ENCODE assay signal across 13 cellular contexts in genomic region chr4:168995537-168996295, GRCh38. TPM values are rescaled to one million over a fixed set of nuclear protein-coding genes. Genes with fewer than 3 reads are reported as not detected.
A peak's percentile ranks its signal among the peaks of the same experiment; 100 is the strongest.
DNase-seq lines count a peak whose midpoint lies in the region; ATAC-seq, FAIRE-seq and TF ChIP-seq lines count a peak whose summit lies in the region.
"Had no signal": no experiment of that assay in that cellular context is flagged by ENCODE, and none has a peak within 500 bp of the region (broad histone marks: within the 10 kb centered on the region; RNA-seq: fewer than 3 reads in every experiment).

No MANE protein-coding gene starts in this region.

- TF ChIP-seq CTCF in right atrium auricular region (IDR thresholded peaks at IDR 0.05): peak in 1 of 2 donors; percentile 38
- peak in 2 of 3 experiments; percentile 7 to 31 for TF ChIP-seq CTCF in ascending aorta (IDR thresholded peaks at IDR 0.05)
- TF ChIP-seq CTCF in keratinocyte (optimal IDR thresholded peaks at IDR 0.05 in 1 of 3, IDR thresholded peaks at IDR 0.05 in 1 of 3, conservative IDR thresholded peaks at IDR 0.05 in 1 of 3; ENCODE audit: extremely low read depth in 1 of 3, insufficient read depth in 2 of 3, low read length in 3 of 3): peak in 2 of 3 experiments; percentile 20
- no peak for TF ChIP-seq CTCF in RWPE1 (conservative IDR thresholded peaks at IDR 0.05; ENCODE audit: low read depth)

- H3K4me3 ChIP-seq in right atrium auricular region: no peak overlapping the region
- no peak overlapping the region for H3K4me3 ChIP-seq in ascending aorta
- H3K4me3 ChIP-seq in keratinocyte (ENCODE audit: control insufficient read depth in 2 of 3, extremely low read depth in 1 of 3, insufficient read depth in 2 of 3, low read depth in 1 of 3, low read length in 3 of 3): no peak overlapping the region
- H3K4me3 ChIP-seq: SJSA1, testis had no signal

- no peaks in the 10 kb centered on the region for H4K20me1 ChIP-seq in keratinocyte (ENCODE audit: control insufficient read depth, extremely low read depth, insufficient read depth, low read length)

- no peaks in the 10 kb centered on the region for H3K79me2 ChIP-seq in keratinocyte (ENCODE audit: control insufficient read depth, insufficient read depth, low read length)

- no peak overlapping the region for H3K27ac ChIP-seq in right atrium auricular region
- H3K27ac ChIP-seq in ascending aorta: no peak overlapping the region
- H3K27ac ChIP-seq in keratinocyte (ENCODE audit: control insufficient read depth, insufficient read depth, low read length): no peak overlapping the region
- no peak overlapping the region for H3K27ac ChIP-seq in RWPE1
- H3K27ac ChIP-seq: SJSA1, testis had no signal

- H3K9me3 ChIP-seq in right atrium auricular region (no peaks in the 10 kb centered on the region), ascending aorta (no peaks in the 10 kb centered on the region), keratinocyte (ENCODE audit: control insufficient read depth, low read depth, low read length) (no peaks in the 10 kb centered on the region)
- H3K9me3 ChIP-seq: SJSA1, testis had no signal

- ATAC-seq in Right ventricle myocardium superior (ENCODE audit: poor library complexity) (peak; percentile 70), HG03457 (IDR thresholded peaks at IDR 0.05; ENCODE audit: unreplicated experiment) (no peak), HG03039 (IDR thresholded peaks at IDR 0.05; ENCODE audit: unreplicated experiment) (no peak)

- CTCF ChIA-PET in RWPE1 (lab: Yijun Ruan, JAX): interaction anchor here (0.6 to 0.9 kb wide), 3 partner anchors 13 to 532 kb away, joined by 3 to 7 read pairs (median 4); no protein-coding TSS in a partner anchor

- H3K27me3 ChIP-seq in right atrium auricular region: no peaks in the 10 kb centered on the region
- no peaks in the 10 kb centered on the region for H3K27me3 ChIP-seq in ascending aorta
- H3K27me3 ChIP-seq in keratinocyte (ENCODE audit: control insufficient read depth, extremely low read depth, insufficient read depth, low read length): no peaks in the 10 kb centered on the region
- H3K27me3 ChIP-seq: SJSA1, testis had no signal

- H3K4me1 ChIP-seq in right atrium auricular region (peaks cover 0 to 5% of the 10 kb centered on the region in 2 donors), ascending aorta (no peaks in the 10 kb centered on the region), keratinocyte (ENCODE audit: control insufficient read depth, extremely low read depth, insufficient read depth, low read length) (peaks cover 20% of the 10 kb centered on the region)
- H3K4me1 ChIP-seq: testis had no signal

- intact Hi-C loops in Right ventricle myocardium superior (cut with DNase I) (loop anchor here (10.0 kb wide), 3 partner anchors 71 to 569 kb away; no protein-coding TSS in a partner anchor), ascending aorta (cut with DNase I) (loop anchor here (5.0 kb wide), 2 partner anchors 492 to 572 kb away; no protein-coding TSS in a partner anchor)

- dilution Hi-C loops in keratinocyte (cut with MboI; ENCODE audit: extremely low pct_ligation_motif_present, low sequenced_read_pairs): no loop called here

- POLR2A ChIA-PET in RWPE1 (lab: Yijun Ruan, JAX; ENCODE audit: low non-redundant PET): no interaction called here

- H3K36me3 ChIP-seq in right atrium auricular region (no peaks in the 10 kb centered on the region), ascending aorta (peaks cover 0 to 4% of the 10 kb centered on the region in 2 donors), keratinocyte (ENCODE audit: control insufficient read depth in 2 of 2, extremely low read depth in 1 of 2, insufficient read depth in 2 of 2, low read length in 2 of 2) (peaks cover 2 to 6% of the 10 kb centered on the region in 2 experiments)

- FAIRE-seq in keratinocyte (lab: Jason Lieb, UNC): peak; percentile 43

- no peak overlapping the region for H3K9ac ChIP-seq in keratinocyte (ENCODE audit: control insufficient read depth, extremely low read depth, insufficient read depth, low read length)

- no peaks in the 10 kb centered on the region for H3K9me1 ChIP-seq in keratinocyte (ENCODE audit: control insufficient read depth, extremely low read depth, insufficient read depth, low read length)

- DNase-seq in Right ventricle myocardium superior: no peak
- no peak for DNase-seq in right atrium auricular region (ENCODE audit: low spot score)
- no peak for DNase-seq in ascending aorta (ENCODE audit: low spot score in 2 of 2)
- no peak for DNase-seq in keratinocyte (ENCODE audit: low read depth, low spot score)
- DNase-seq in AG20443 (ENCODE audit: low spot score): no peak
- DNase-seq in RWPE1 (ENCODE audit: low spot score): no peak
- DNase-seq: activated CD8-positive, alpha-beta memory T cell treated with anti-CD3 and anti-CD28 coated beads, Interleukin-2, amount 50 U/mL, for 48 hours; C1 segment of cervical spinal cord; NCI-H1694 treated with DMSO at 0.1 percent for 48 hours; testis had no signal

- H2AFZ ChIP-seq in keratinocyte (ENCODE audit: control insufficient read depth, low read length): no peak overlapping the region

- no peak overlapping the region for H3K4me2 ChIP-seq in keratinocyte (ENCODE audit: control insufficient read depth, extremely low read depth, insufficient read depth, low read depth, low read length)

RNA-seq across cellular contexts. Expression of gene CBR4, which starts 14.3 kb away (rescaled TPM):
- total RNA-seq in Right ventricle myocardium superior (23.5 TPM), right atrium auricular region (10 to 100 TPM in 1 of 2 donors, 1 to 10 TPM in 1; 9.9 to 18.9 TPM), ascending aorta (0.53 TPM)
- 5.3 to 9.1 TPM (median 6.3 TPM) in 3 replicates for polyA plus RNA-seq in keratinocyte
- 7.5 TPM for polyA plus RNA-seq in keratinocyte (2011; ENCODE audit: low read depth)
- 3.5 and 5.4 TPM in 2 replicates for polyA plus RNA-seq in keratinocyte (2011; cell fraction: cytosol; rRNA removed)
- polyA plus RNA-seq in keratinocyte (2011; cell fraction: nucleus; rRNA removed): 10.9 and 12.9 TPM in 2 replicates
- 7.5 and 9.4 TPM in 2 replicates for polyA plus RNA-seq in keratinocyte (2012; ENCODE audit: low replicate concordance)
- 3.3 to 10.6 TPM (median 4.0 TPM) in 3 replicates for polyA minus RNA-seq in keratinocyte
- polyA minus RNA-seq in keratinocyte (2011; cell fraction: cytosol; rRNA and poly(A)+ RNA removed): 5.2 TPM
- 8.5 and 14.3 TPM in 2 replicates for polyA minus RNA-seq in keratinocyte (2011; cell fraction: nucleus; rRNA and poly(A)+ RNA removed)
